Comparison of ENCODE assay signal across 13 cellular contexts in genomic region chr15:88049509-88049908, GRCh38.
DNase-seq lines count a peak whose midpoint lies in the region; ATAC-seq and TF ChIP-seq lines count a peak whose summit lies in the region.
"Had no signal": no experiment of that assay in that cellular context is flagged by ENCODE, and none has a peak within 500 bp of the region (broad histone marks: within the 10 kb centered on the region; RNA-seq: fewer than 3 reads in every experiment).

No MANE protein-coding gene starts in this region.

- no peaks in the 10 kb centered on the region for H3K36me3 ChIP-seq in testis (ENCODE audit: low read depth, missing control alignments)
- H3K36me3 ChIP-seq: heart left ventricle had no signal

- no peak overlapping the region for H3K27ac ChIP-seq in testis
- H3K27ac ChIP-seq: body of pancreas, heart left ventricle, parathyroid adenoma, SK-N-MC had no signal

- 66 to 74% methylated on average over 1 of the region's 1 CpG for WGBS in testis, 2 donors

- intact Hi-C loops in testis (cut with DNase I; ENCODE audit: low total_unique reads), result no loop called here

- no peaks in the 10 kb centered on the region for H3K27me3 ChIP-seq in testis
- H3K27me3 ChIP-seq: body of pancreas, heart left ventricle had no signal

- ATAC-seq in GM19452 (IDR thresholded peaks at IDR 0.05; ENCODE audit: unreplicated experiment), result peak; percentile 64
- peak; percentile 84 for ATAC-seq in HG02623 (IDR thresholded peaks at IDR 0.05; ENCODE audit: unreplicated experiment)
- peak; percentile 82 for ATAC-seq in HG03460 (IDR thresholded peaks at IDR 0.05; ENCODE audit: unreplicated experiment)
- no peak for ATAC-seq in stimulated activated naive CD8-positive, alpha-beta T cell treated with anti-CD3 and anti-CD28 coated beads, Interleukin-15, Interleukin-2, amounts not matched to agents 100 U/mL and 50 U/mL, for 24 hours
- ATAC-seq: body of pancreas, esophagus mucosa had no signal

- TF ChIP-seq POLR2A in testis (IDR thresholded peaks at IDR 0.05), result no peak

- no peak overlapping the region for H3K4me3 ChIP-seq in testis
- H3K4me3 ChIP-seq: body of pancreas, heart left ventricle, SK-N-MC had no signal

- TF ChIP-seq CTCF in GM13976 (IDR thresholded peaks at IDR 0.05; ENCODE audit: borderline replicate concordance, control extremely low read depth, extremely low read depth, insufficient read depth, missing control alignments) (no peak), testis (IDR thresholded peaks at IDR 0.05) (no peak)

- H3K4me1 ChIP-seq in testis, result no peaks in the 10 kb centered on the region
- H3K4me1 ChIP-seq: body of pancreas, parathyroid adenoma had no signal

- H3K9me3 ChIP-seq in testis, result no peaks in the 10 kb centered on the region
- H3K9me3 ChIP-seq: body of pancreas, heart left ventricle had no signal

- in situ Hi-C loops in GM13976 (cut with MboI; ENCODE audit: low sequenced_read_pairs, unreplicated experiment), result no loop called here

- DNase-seq in GM13976 (ENCODE audit: low spot score), result peak; percentile 28
- DNase-seq in SK-N-DZ (ENCODE audit: low spot score), result no peak
- no peak for DNase-seq in testis
- DNase-seq in stimulated activated naive CD8-positive, alpha-beta T cell treated with anti-CD3 and anti-CD28 coated beads, Interleukin-15, Interleukin-2, amounts not matched to agents 100 U/mL and 50 U/mL, for 24 hours, result no peak
- DNase-seq in NCI-H1105 (lab: John Stamatoyannopoulos, UW), result no peak
- DNase-seq: body of pancreas, heart left ventricle had no signal
